In genomic region chr1:39575191-39576015, GRCh38 we compare ENCODE assay signal across 8 cellular contexts. TPM values are rescaled to one million over a fixed set of nuclear protein-coding genes. Genes with fewer than 3 reads are reported as not detected.
DNase-seq lines count a peak whose midpoint lies in the region; ATAC-seq and TF ChIP-seq lines count a peak whose summit lies in the region.

No MANE protein-coding gene starts in this region.

- peaks cover 36 to 40% of the 10 kb centered on the region in 2 donors for H3K36me3 Mint-ChIP-seq in activated naive CD4-positive, alpha-beta T cell treated with anti-CD3 and anti-CD28 coated beads, Interleukin-2, amount 50 U/mL, for 72 hours
- H3K36me3 Mint-ChIP-seq in osteocyte (ENCODE audit: unreplicated experiment), result peaks cover 28% of the 10 kb centered on the region

- no peaks in the 10 kb centered on the region for H3K9me3 Mint-ChIP-seq in activated naive CD4-positive, alpha-beta T cell treated with anti-CD3 and anti-CD28 coated beads, Interleukin-2, amount 50 U/mL, for 72 hours
- H3K9me3 Mint-ChIP-seq in osteocyte (ENCODE audit: unreplicated experiment), result no peaks in the 10 kb centered on the region

- H3K9me3 ChIP-seq in SJSA1 (replicated peaks) (0 out of 2 replicates have a peak, but pooled peaks cover 2% of the 10 kb centered on the region), vagina (no peaks in the 10 kb centered on the region)

- H3K4me1 Mint-ChIP-seq in osteocyte (ENCODE audit: unreplicated experiment), result peaks cover 29% of the 10 kb centered on the region

- H3K4me3 Mint-ChIP-seq in osteocyte (ENCODE audit: unreplicated experiment), result peak overlapping the region; percentile 88

- TF ChIP-seq CTCF in osteocyte (IDR thresholded peaks at IDR 0.05) (no peak), vagina (IDR thresholded peaks at IDR 0.05) (no peak)

- peaks cover 32% of the 10 kb centered on the region for H3K4me1 ChIP-seq in SJSA1 (replicated peaks)
- H3K4me1 ChIP-seq in vagina, result peaks cover 37% of the 10 kb centered on the region

- peak overlapping the region; percentile 71 for H3K27ac ChIP-seq in SJSA1
- H3K27ac ChIP-seq in vagina, result peak overlapping the region; percentile 81

- peak; percentile 9 for DNase-seq in COR-L47 (lab: John Stamatoyannopoulos, UW)
- DNase-seq in SJSA1 (ENCODE audit: low read depth in 1 of 2, low spot score in 2 of 2), result peak; percentile 62 to 73
- peak; percentile 51 to 81 for DNase-seq in activated naive CD4-positive, alpha-beta T cell treated with anti-CD3 and anti-CD28 coated beads, Interleukin-2, amount 50 U/mL, for 72 hours (ENCODE audit: low spot score in 2 of 2)
- peak; percentile 74 for DNase-seq in Right ventricle myocardium superior
- no peak for DNase-seq in osteocyte (ENCODE audit: extremely low spot score, unreplicated experiment)
- DNase-seq in vagina (ENCODE audit: extremely low spot score in 2 of 2), result no peak
- no peak for DNase-seq in SIG-M5 (lab: John Stamatoyannopoulos, UW)

- H3K4me3 ChIP-seq in SJSA1 (peak overlapping the region; percentile 61), vagina (peak overlapping the region; percentile 93 to 97)

- ATAC-seq in HG02884 (IDR thresholded peaks at IDR 0.05; ENCODE audit: unreplicated experiment) (peak; percentile 16), Right ventricle myocardium superior (ENCODE audit: poor library complexity) (peak; percentile 33)
- peak; percentile 29 to 78 for ATAC-seq in activated naive CD4-positive, alpha-beta T cell treated with anti-CD3 and anti-CD28 coated beads, Interleukin-2, amount 50 U/mL, for 72 hours

- H3K36me3 ChIP-seq in SJSA1 (peaks cover 56% of the 10 kb centered on the region), vagina (peaks cover 0 to 25% of the 10 kb centered on the region in 2 donors)

- H3K27ac Mint-ChIP-seq in activated naive CD4-positive, alpha-beta T cell treated with anti-CD3 and anti-CD28 coated beads, Interleukin-2, amount 50 U/mL, for 72 hours, result peak overlapping the region; percentile 95 to 96
- H3K27ac Mint-ChIP-seq in osteocyte (ENCODE audit: unreplicated experiment), result peak overlapping the region; percentile 73

- TF ChIP-seq POLR2A in vagina (IDR thresholded peaks at IDR 0.05), result no peak

- intact Hi-C loops in Right ventricle myocardium superior (cut with DNase I), result no loop called here
- intact Hi-C loops in vagina (cut with DNase I), result no loop called here

- H3K27me3 ChIP-seq in SJSA1 (replicated peaks) (no peaks in the 10 kb centered on the region), vagina (no peaks in the 10 kb centered on the region)

- H3K27me3 Mint-ChIP-seq in osteocyte (ENCODE audit: unreplicated experiment), result no peaks in the 10 kb centered on the region

RNA-seq across cellular contexts. Expression of gene PABPC4, which starts 1.2 kb away (rescaled TPM):
- total RNA-seq in SJSA1 (2014; rRNA removed; shearing (Covaris generic)), result 93.2 and 99.1 TPM in 2 replicates
- 100 to 1,000 TPM; 168 to 287 TPM for total RNA-seq in activated naive CD4-positive, alpha-beta T cell treated with anti-CD3 and anti-CD28 coated beads, Interleukin-2, amount 50 U/mL, for 72 hours
- 232 TPM for total RNA-seq in Right ventricle myocardium superior
- 247 and 263 TPM in 2 replicates for total RNA-seq in osteocyte
- total RNA-seq in vagina, result 171 TPM

Comparison
In these comparisons a context has a peak if more than half of its experiments do, and no peak if none do; other contexts are left out.
1. DNase-seq: peak in COR-L47 (single experiment), SJSA1 (2 of 2), activated naive CD4-positive, alpha-beta T cell treated with anti-CD3 and anti-CD28 coated beads, Interleukin-2, amount 50 U/mL, for 72 hours (2 of 2) and Right ventricle myocardium superior (single experiment); none in osteocyte (single experiment), vagina (0 of 2) and SIG-M5 (single experiment).
2. Peak in every context shown above with its lines, with median percentiles within 50 percentile points of each other: ATAC-seq.